ENCODE assay signal across 8 cellular contexts in genomic region chr4:1869530-1870327, GRCh38. TPM values are rescaled to one million over a fixed set of nuclear protein-coding genes. Genes with fewer than 3 reads are reported as not detected.
DNase-seq lines count a peak whose midpoint lies in the region; ATAC-seq and TF ChIP-seq lines count a peak whose summit lies in the region.

No MANE protein-coding gene starts in this region.

- dilution Hi-C loops in mammary epithelial cell (cut with HindIII; ENCODE audit: low sequenced_read_pairs), result no loop called here

- peak overlapping the region; percentile 97 for H3K27ac Mint-ChIP-seq in activated naive CD4-positive, alpha-beta T cell treated with anti-CD3 and anti-CD28 coated beads, Interleukin-2, amount 10 ng/mL, durations not matched to agents 7 days and 5 days

- no peak for TF ChIP-seq CTCF in mammary epithelial cell (conservative IDR thresholded peaks at IDR 0.05 in 1 of 2, IDR thresholded peaks at IDR 0.05 in 1 of 2; ENCODE audit: extremely low read depth in 1 of 2, insufficient read depth in 1 of 2, low read depth in 1 of 2, low read length in 2 of 2)

- H3K4me3 Mint-ChIP-seq in activated naive CD4-positive, alpha-beta T cell treated with anti-CD3 and anti-CD28 coated beads, Interleukin-2, amount 10 ng/mL, durations not matched to agents 7 days and 5 days, result peak overlapping the region; percentile 79

- H2AFZ ChIP-seq in mammary epithelial cell (ENCODE audit: low read depth, low read length), result peak overlapping the region; percentile 97

- peaks cover 33% of the 10 kb centered on the region for H3K79me2 ChIP-seq in mammary epithelial cell (ENCODE audit: insufficient read depth, low read length)

- CTCF ChIA-PET in activated naive CD4-positive, alpha-beta T cell treated with anti-CD3 and anti-CD28 coated beads, Interleukin-2, amount 10 ng/mL, durations not matched to agents 7 days and 5 days (lab: Charles Lee), result interaction anchor here (1.6 kb wide), 1 partner anchor 8 kb away, joined by 3 read pairs; no protein-coding TSS in a partner anchor
- CTCF ChIA-PET in mammary epithelial cell (lab: Charles Lee; ENCODE audit: low non-redundant PET), result no interaction called here

- 35% methylated on average over 15 of the region's 19 CpGs for WGBS in mammary epithelial cell (ENCODE audit: low coverage, missing lambda C conversion rate)

- intact Hi-C loops in mammary epithelial cell (cut with micrococcal nuclease), result loop anchor here (1.0 to 2.0 kb wide), 2 partner anchors 13 to 30 kb away; partner anchors contain the start of gene LETM1

- DNase-seq in activated naive CD4-positive, alpha-beta T cell treated with anti-CD3 and anti-CD28 coated beads, Interleukin-2, amount 10 ng/mL, durations not matched to agents 7 days and 5 days, result no peak
- DNase-seq in activated naive CD4-positive, alpha-beta T cell treated with Interleukin-2 at 50 U/mL for 16 hours, result no peak
- DNase-seq in mammary epithelial cell (no peak), HUDEP-2 (lab: John Stamatoyannopoulos, UW; ENCODE audit: unreplicated experiment in 76 of 76) (no peak), KG1 (lab: John Stamatoyannopoulos, UW) (no peak), cerebellum (ENCODE audit: low spot score) (no peak)

- no peaks in the 10 kb centered on the region for H3K36me3 ChIP-seq in mammary epithelial cell (ENCODE audit: insufficient read depth, low read length)
- no peaks in the 10 kb centered on the region for H3K36me3 ChIP-seq in mucosa of stomach (ENCODE audit: control insufficient read depth, insufficient read depth, low read length)

- H3K4me3 ChIP-seq in mammary epithelial cell (replicated peaks in 1 of 3; ENCODE audit: insufficient read depth in 1 of 3, low read depth in 2 of 3, low read length in 3 of 3) (peak overlapping the region; percentile 71 to 79 (median 72)), mucosa of stomach (ENCODE audit: low read length) (peak overlapping the region; percentile 66)

- H3K9ac ChIP-seq in mammary epithelial cell (ENCODE audit: insufficient read depth, low read length) (peak overlapping the region; percentile 72), mucosa of stomach (ENCODE audit: low read length) (peak overlapping the region; percentile 86)

- no peaks in the 10 kb centered on the region for H3K9me3 Mint-ChIP-seq in activated naive CD4-positive, alpha-beta T cell treated with anti-CD3 and anti-CD28 coated beads, Interleukin-2, amount 10 ng/mL, durations not matched to agents 7 days and 5 days

- no peaks in the 10 kb centered on the region for H3K27me3 ChIP-seq in mammary epithelial cell (ENCODE audit: insufficient read depth, low read length)
- H3K27me3 ChIP-seq in mucosa of stomach (ENCODE audit: control insufficient read depth, insufficient read depth, low read length), result no peaks in the 10 kb centered on the region

- H3K4me1 Mint-ChIP-seq in activated naive CD4-positive, alpha-beta T cell treated with anti-CD3 and anti-CD28 coated beads, Interleukin-2, amount 10 ng/mL, durations not matched to agents 7 days and 5 days, result peaks cover 38% of the 10 kb centered on the region

- H3K4me1 ChIP-seq in mammary epithelial cell (ENCODE audit: insufficient read depth, low read length) (peaks cover 21% of the 10 kb centered on the region), mucosa of stomach (ENCODE audit: control insufficient read depth, insufficient read depth, low read length) (peaks cover 55% of the 10 kb centered on the region)

- H3K27me3 Mint-ChIP-seq in activated naive CD4-positive, alpha-beta T cell treated with anti-CD3 and anti-CD28 coated beads, Interleukin-2, amount 10 ng/mL, durations not matched to agents 7 days and 5 days, result peaks cover 12% of the 10 kb centered on the region

- no peaks in the 10 kb centered on the region for H4K20me1 ChIP-seq in mammary epithelial cell (ENCODE audit: insufficient read depth, low read length)

- H3K36me3 Mint-ChIP-seq in activated naive CD4-positive, alpha-beta T cell treated with anti-CD3 and anti-CD28 coated beads, Interleukin-2, amount 10 ng/mL, durations not matched to agents 7 days and 5 days, result peaks cover 16% of the 10 kb centered on the region

- H3K27ac ChIP-seq in mammary epithelial cell (ENCODE audit: insufficient read depth, low read depth, low read length), result peak overlapping the region; percentile 87

- peak; percentile 1 for ATAC-seq in HG03565 (IDR thresholded peaks at IDR 0.05; ENCODE audit: unreplicated experiment)

- H3K4me2 ChIP-seq in mammary epithelial cell (ENCODE audit: insufficient read depth, low read depth, low read length), result peak overlapping the region; percentile 99

- in situ Hi-C loops in mammary epithelial cell (cut with MboI; ENCODE audit: low sequenced_read_pairs in 2 of 2), result no loop called here

- no TSS peak for BruUV-seq in mammary epithelial cell (replicated peaks; lab: Mats Ljungman, UMichigan)

- H3K9me3 ChIP-seq in mammary epithelial cell (replicated peaks; ENCODE audit: insufficient read depth, low read length) (no peaks in the 10 kb centered on the region), mucosa of stomach (ENCODE audit: control insufficient read depth, low read length) (no peaks in the 10 kb centered on the region)

RNA-seq across cellular contexts. Expression of gene NSD2, which starts 1.5 kb away (rescaled TPM):
- 10 to 100 TPM; 23.2 to 68.8 TPM for total RNA-seq in mammary epithelial cell
- polyA plus RNA-seq in mammary epithelial cell, result 26.2 TPM
- polyA minus RNA-seq in mammary epithelial cell, result 134 TPM
- 119 TPM for total RNA-seq in cerebellum

RNA-seq across cellular contexts. Expression of gene LETM1, which starts 13.8 kb away (rescaled TPM):
- total RNA-seq in mammary epithelial cell (10 to 100 TPM; 71.2 to 79.6 TPM), cerebellum (46.5 TPM)
- polyA plus RNA-seq in mammary epithelial cell, result 31.8 TPM
- 71.2 TPM for polyA minus RNA-seq in mammary epithelial cell
